9 cellular contexts compared by ENCODE assay signal in the genomic region with DNA sequence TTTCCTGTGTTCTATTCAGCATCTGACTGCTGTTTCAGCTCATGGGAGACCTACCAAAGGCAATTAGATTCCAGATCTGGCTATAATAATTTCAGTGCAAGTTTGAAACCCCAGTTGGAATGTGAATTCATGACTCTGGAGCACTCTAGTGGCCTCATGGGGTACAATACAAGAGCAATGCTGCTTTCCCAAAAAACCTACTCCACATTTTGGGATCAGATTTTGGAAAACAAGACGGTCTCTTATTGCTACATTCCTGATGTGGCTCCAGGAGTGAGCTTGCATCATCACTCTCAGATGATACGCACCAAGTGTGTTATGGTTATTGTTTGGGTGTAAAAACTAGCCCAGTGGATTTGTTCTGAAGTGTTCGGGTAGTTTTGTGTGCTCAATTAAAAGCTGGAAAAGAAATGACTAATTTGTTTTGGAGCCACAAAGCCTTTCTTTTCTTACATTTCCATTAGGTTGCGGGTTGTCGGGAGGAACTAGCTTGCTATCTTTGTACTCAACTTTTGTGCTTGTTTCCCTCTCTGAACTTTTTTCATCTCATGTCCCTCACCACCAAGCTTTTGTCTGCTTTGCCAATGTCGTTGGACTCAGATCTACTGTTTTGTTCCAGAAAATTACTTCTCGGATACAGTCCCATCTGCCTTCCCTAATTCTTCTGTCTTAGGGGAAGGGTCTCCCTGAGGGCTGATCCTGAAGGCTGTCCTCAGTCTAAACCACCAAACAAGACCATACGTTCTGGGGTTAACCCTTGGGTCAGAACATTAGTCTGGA.
DNase-seq lines count a peak whose midpoint lies in the region; ATAC-seq and TF ChIP-seq lines count a peak whose summit lies in the region.
"Had no signal": no experiment of that assay in that cellular context is flagged by ENCODE, and none has a peak within 500 bp of the region (broad histone marks: within the 10 kb centered on the region; RNA-seq: fewer than 3 reads in every experiment).

No MANE protein-coding gene starts in this region.

- peak; percentile 23; the same call in 1 of the 2 replicates for TF ChIP-seq CTCF in WERI-Rb-1 (IDR thresholded peaks at IDR 0.05; ENCODE audit: low read depth, low read length)

- no peak overlapping the region for H3K4me3 ChIP-seq in WERI-Rb-1 (ENCODE audit: low read depth, low read length)
- H3K4me3 ChIP-seq: upper lobe of left lung had no signal

- intact Hi-C loops in left cardiac atrium (cut with DNase I) = no loop called here

- H3K36me3 ChIP-seq in WERI-Rb-1 = peaks cover 13% of the 10 kb centered on the region

- no peak overlapping the region for H3K27ac ChIP-seq in WERI-Rb-1
- H3K27ac ChIP-seq: upper lobe of left lung had no signal

- no peaks in the 10 kb centered on the region for H3K9me3 ChIP-seq in WERI-Rb-1 (ENCODE audit: severe bottlenecking)
- H3K9me3 ChIP-seq: upper lobe of left lung had no signal

- peak; percentile 7 for DNase-seq in NCI-H2107 treated with DMSO at 0.1 percent for 48 hours (lab: John Stamatoyannopoulos, UW; ENCODE audit: unreplicated experiment)
- no peak for DNase-seq in NCI-H2107 (lab: John Stamatoyannopoulos, UW)
- DNase-seq in WERI-Rb-1 = no peak
- peak; percentile 24 for DNase-seq in left cardiac atrium
- peak; percentile 31 for DNase-seq in stromal cell of bone marrow (ENCODE audit: low read depth)
- no peak for DNase-seq in DMS79 (lab: John Stamatoyannopoulos, UW)
- DNase-seq in KG1 (lab: John Stamatoyannopoulos, UW) = no peak
- DNase-seq: upper lobe of left lung had no signal

- ATAC-seq in left cardiac atrium (peak; percentile 77 to 83), GM21737 (IDR thresholded peaks at IDR 0.05; ENCODE audit: unreplicated experiment) (no peak)

- H3K27me3 ChIP-seq in WERI-Rb-1 (ENCODE audit: insufficient read depth, low read depth, severe bottlenecking) = no peaks in the 10 kb centered on the region
- H3K27me3 ChIP-seq: upper lobe of left lung had no signal

Comparison
In these comparisons a context has a peak if more than half of its experiments do, and no peak if none do; other contexts are left out.
1. DNase-seq: peak in NCI-H2107 treated with DMSO at 0.1 percent for 48 hours (single experiment), left cardiac atrium (single experiment) and stromal cell of bone marrow (single experiment); none in NCI-H2107 (single experiment), WERI-Rb-1 (single experiment), DMS79 (single experiment) and KG1 (single experiment).